In the genomic region with DNA sequence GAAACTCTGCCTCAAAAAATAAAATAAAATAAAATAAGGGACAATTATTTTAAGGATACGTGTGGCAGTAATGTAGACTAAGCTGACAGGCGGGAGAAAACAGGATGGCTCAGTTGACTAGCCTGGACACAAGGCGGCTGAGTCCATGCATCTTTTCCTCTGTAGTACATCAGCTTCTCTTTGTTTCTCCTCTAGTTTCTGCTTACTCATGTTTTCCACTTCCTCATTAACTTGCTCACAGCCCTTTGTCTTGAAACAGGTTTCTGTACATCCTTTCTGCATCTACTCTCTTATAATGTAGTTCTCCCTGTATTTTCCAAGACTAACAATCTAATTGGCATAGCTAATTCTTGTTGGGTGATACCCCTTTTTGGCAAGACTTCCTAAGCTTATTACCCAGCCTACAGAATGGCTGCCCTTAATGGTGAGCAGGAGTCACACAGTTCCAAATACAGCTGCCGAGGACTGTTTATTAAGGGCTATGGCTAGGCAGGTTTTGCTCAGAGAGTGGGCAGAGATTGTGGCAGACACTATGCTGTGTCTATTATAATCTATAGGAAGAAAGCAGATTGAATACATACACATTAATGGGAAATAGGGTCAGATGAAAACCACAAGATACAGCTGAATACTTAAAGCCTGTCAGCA, we compare ENCODE assay signal across 8 cellular contexts. TPM values are rescaled to one million over a fixed set of nuclear protein-coding genes. Genes with fewer than 3 reads are reported as not detected.
A peak's percentile ranks its signal among the peaks of the same experiment; 100 is the strongest.
DNase-seq lines count a peak whose midpoint lies in the region; ATAC-seq, FAIRE-seq and TF ChIP-seq lines count a peak whose summit lies in the region.

No MANE protein-coding gene starts in this region.

- ATAC-seq in right lobe of liver, result peak in 3 of 4 donors; percentile 28 to 43 (median 36)
- ATAC-seq in HepG2, result no peak
- ATAC-seq in HG03060 (IDR thresholded peaks at IDR 0.05; ENCODE audit: low read depth, unreplicated experiment), result peak; percentile 64
- ATAC-seq in left colon, result peak; percentile 80

- TF ChIP-seq POLR2A in right lobe of liver (IDR thresholded peaks at IDR 0.05), result no peak
- no peak for TF ChIP-seq POLR2A in HepG2 (IDR thresholded peaks at IDR 0.05; ENCODE audit: insufficient read depth in 1 of 2, low read depth in 2 of 2, low read length in 2 of 2)

- H3K4me1 ChIP-seq in right lobe of liver (no peaks in the 10 kb centered on the region), HepG2 (ENCODE audit: insufficient read depth, low read length) (peaks cover 7% of the 10 kb centered on the region; the same call in 1 of the 2 replicates)

- no peaks in the 10 kb centered on the region for H3K9me3 ChIP-seq in right lobe of liver
- no peaks in the 10 kb centered on the region for H3K9me3 ChIP-seq in HepG2 (ENCODE audit: low read length)

- intact Hi-C loops in right lobe of liver (cut with DNase I) (no loop called here), HepG2 (cut with micrococcal nuclease; ENCODE audit: unreplicated experiment) (no loop called here), left colon (cut with DNase I, micrococcal nuclease) (no loop called here)

- TF ChIP-seq EP300 in HepG2 (IDR thresholded peaks at IDR 0.05; ENCODE audit: low read depth in 2 of 2, low read length in 2 of 2) (no peak), HepG2 (CRISPR knock-in tag; IDR thresholded peaks at IDR 0.05; ENCODE audit: borderline replicate concordance) (no peak)

- TF ChIP-seq CTCF in right lobe of liver (IDR thresholded peaks at IDR 0.05) (no peak), HepG2 (CRISPR knock-in tag; IDR thresholded peaks at IDR 0.05) (no peak)

- H3K27me3 ChIP-seq in right lobe of liver, result no peaks in the 10 kb centered on the region
- H3K27me3 ChIP-seq in HepG2 (ENCODE audit: control insufficient read depth in 1 of 2, insufficient read depth in 2 of 2, low read length in 2 of 2), result no peaks in the 10 kb centered on the region; a peak in 1 of 5 replicates

- POLR2A ChIA-PET in HepG2 (lab: Yijun Ruan, JAX), result no interaction called here

- H3K36me3 ChIP-seq in right lobe of liver (peaks cover 0 to 2% (median 0%) of the 10 kb centered on the region in 4 donors), HepG2 (replicated peaks in 1 of 2; ENCODE audit: control insufficient read depth in 1 of 2, insufficient read depth in 2 of 2, low read length in 2 of 2) (peaks cover 5 to 10% of the 10 kb centered on the region in 2 experiments; a peak in 2 of 5 replicates)

- no peak overlapping the region for H2AFZ ChIP-seq in HepG2 (ENCODE audit: low read length)

- DNase-seq in right lobe of liver (no peak), HepG2 (ENCODE audit: low spot score) (no peak), RPMI8226 (peak; percentile 51), left colon (no peak), G401 (ENCODE audit: low spot score) (no peak), AG08396 (ENCODE audit: low spot score) (no peak), NCI-H2196 (lab: John Stamatoyannopoulos, UW; ENCODE audit: unreplicated experiment) (no peak)

- no peak overlapping the region for H3K4me2 ChIP-seq in HepG2 (ENCODE audit: low read depth, low read length)

- no peak overlapping the region for H3K9ac ChIP-seq in HepG2 (ENCODE audit: insufficient read depth, low read depth, low read length)

- WGBS in right lobe of liver (ENCODE audit: insufficient coverage, low coverage, low lambda C conversion rate, missing lambda C conversion rate), result 50% methylated on average over 4 of the region's 4 CpGs
- 99% methylated on average over 4 of the region's 4 CpGs for WGBS in HepG2 (ENCODE audit: low lambda C conversion rate)

- no peaks in the 10 kb centered on the region for H4K20me1 ChIP-seq in HepG2 (ENCODE audit: insufficient read depth, low read length)

- in situ Hi-C loops in HepG2 (cut with HindIII; ENCODE audit: extremely low pct_ligation_motif_present, low pct_unique_long_range_greater_than_20kb) (no loop called here), G401 (cut with HindIII; ENCODE audit: low sequenced_read_pairs) (no loop called here)

- no peak overlapping the region for H3K4me3 ChIP-seq in right lobe of liver
- no peak overlapping the region for H3K4me3 ChIP-seq in HepG2 (replicated peaks in 1 of 3; ENCODE audit: insufficient read depth in 1 of 3, low read depth in 2 of 3, low read length in 3 of 3)

- no peak for TF ChIP-seq RAD21 in HepG2 (CRISPR knock-in tag; IDR thresholded peaks at IDR 0.05)

- H3K27ac ChIP-seq in right lobe of liver (no peak overlapping the region), HepG2 (ENCODE audit: extremely low read length, insufficient read depth, low read length) (no peak overlapping the region)

- H3K79me2 ChIP-seq in HepG2 (ENCODE audit: insufficient read depth, low read length), result no peaks in the 10 kb centered on the region

- CTCF ChIA-PET in HepG2 (lab: Yijun Ruan, JAX; ENCODE audit: low intra/inter-chr PET ratio, low total read pairs), result no interaction called here

- FAIRE-seq in HepG2 (lab: Jason Lieb, UNC), result no peak

- no TSS peak for BruUV-seq in HepG2 (replicated peaks; lab: Mats Ljungman, UMichigan)

TF ChIP-seq in HepG2, 621 proteins besides CTCF, POLR2A, EP300 and RAD21:
- TF ChIP-seq MAFK (conservative IDR thresholded peaks at IDR 0.05 in 1 of 2, IDR thresholded peaks at IDR 0.05 in 1 of 2; ENCODE audit: low read length in 2 of 2) (peak in 1 of 2 experiments; percentile 10; a peak in 1 of 4 replicates), NFE2 (CRISPR knock-in tag; IDR thresholded peaks at IDR 0.05) (no peak)
TF ChIP-seq in HepG2: peak in this region for 1.

RNA-seq across cellular contexts. Expression of gene KLF5, which starts 58.7 kb away (rescaled TPM):
- 1 to 10 TPM in 2 of 6 experiments, under 1 TPM in 4; 0.29 to 4.2 (median 0.74) TPM for total RNA-seq in right lobe of liver
- total RNA-seq in HepG2 (2016; rRNA removed; fragmentation: Illumina TruSeq; extraction: Trizol), result 0.52 and 1.7 TPM in 2 replicates
- total RNA-seq in HepG2 (2016; cell fraction: cytosol; rRNA removed; fragmentation: Illumina TruSeq; extraction: Trizol; ENCODE audit: low read depth), result 0.09 and 0.20 TPM in 2 replicates
- 0.58 and 1.3 TPM in 2 replicates for total RNA-seq in HepG2 (2016; cell fraction: insoluble cytoplasmic fraction; rRNA removed; fragmentation: Illumina TruSeq; extraction: Trizol)
- total RNA-seq in HepG2 (2016; cell fraction: membrane; rRNA removed; fragmentation: Illumina TruSeq; extraction: Trizol), result 0.46 and 0.62 TPM in 2 replicates
- 0.66 and 1.5 TPM in 2 replicates for total RNA-seq in HepG2 (2016; cell fraction: nucleus; rRNA removed; fragmentation: Illumina TruSeq; extraction: Trizol)
- polyA plus RNA-seq in HepG2 (2011; rRNA removed), result 7.1 and 9.2 TPM in 2 replicates
- polyA plus RNA-seq in HepG2 (2011; cell fraction: cytosol; rRNA removed), result 5.3 and 6.9 TPM in 2 replicates
- polyA plus RNA-seq in HepG2 (2011; cell fraction: nucleus; rRNA removed), result 4.8 and 5.5 TPM in 2 replicates
- 2.4 and 5.3 TPM in 2 replicates for polyA plus RNA-seq in HepG2 (2012)
- 0.11 and 0.15 TPM in 2 replicates for polyA plus RNA-seq in HepG2 (2016; cell fraction: cytosol; fragmentation: Illumina TruSeq; extraction: Trizol; ENCODE audit: low read depth)
- polyA plus RNA-seq in HepG2 (2016; cell fraction: insoluble cytoplasmic fraction; fragmentation: Illumina TruSeq; extraction: Trizol; ENCODE audit: low read depth), result 1.6 and 2.0 TPM in 2 replicates
- 0.45 and 0.58 TPM in 2 replicates for polyA plus RNA-seq in HepG2 (2016; cell fraction: membrane; fragmentation: Illumina TruSeq; extraction: Trizol; ENCODE audit: low read depth)
- polyA plus RNA-seq in HepG2 (2016; cell fraction: nucleus; fragmentation: Illumina TruSeq; extraction: Trizol; ENCODE audit: insufficient read depth, low read depth), result 1.8 and 2.4 TPM in 2 replicates
- polyA minus RNA-seq in HepG2 (2011; rRNA and poly(A)+ RNA removed; ENCODE audit: low replicate concordance), result 14.3 and 611 TPM in 2 replicates
- 3.6 and 4.0 TPM in 2 replicates for polyA minus RNA-seq in HepG2 (2011; cell fraction: cytosol; rRNA and poly(A)+ RNA removed)
- 6.2 and 7.8 TPM in 2 replicates for polyA minus RNA-seq in HepG2 (2011; cell fraction: nucleus; rRNA and poly(A)+ RNA removed)
- total RNA-seq in left colon, result 100 to 1,000 TPM; 361 to 365 TPM
- total RNA-seq in G401 (2014; rRNA removed; shearing (Covaris generic)), result not detected in 2 replicates

Comparison
In these comparisons a context has a peak if more than half of its experiments do, and no peak if none do; other contexts are left out.
1. RNA of gene KLF5, which starts 58.7 kb away (total RNA-seq): 361 to 365 TPM in left colon; 0.09 to 1.7 TPM in HepG2, 0.29 to 4.2 TPM in right lobe of liver and not detected in G401; every median in the first group is over 10 times any median in the second.